In the genomic region with DNA sequence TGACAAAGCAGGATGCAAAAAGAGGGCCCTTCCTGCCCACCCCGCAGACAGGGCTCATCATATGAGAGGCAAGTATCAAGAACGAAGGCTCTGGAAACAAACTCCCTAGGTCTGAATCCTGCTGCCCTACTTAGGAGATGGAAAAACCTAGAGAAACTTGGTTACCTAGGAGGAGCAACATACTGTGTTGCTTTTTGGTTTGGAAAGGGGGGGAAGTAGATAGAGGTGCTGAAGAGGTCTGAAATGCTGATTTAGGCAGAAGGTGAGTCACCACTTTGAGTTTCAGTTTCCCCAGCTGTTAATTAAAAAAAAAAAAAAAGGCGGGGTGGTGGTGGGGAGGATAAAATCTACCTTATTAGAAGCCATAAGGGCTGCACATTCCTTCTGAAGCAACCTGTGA, we compare ENCODE assay signal across 8 cellular contexts. TPM values are rescaled to one million over a fixed set of nuclear protein-coding genes. Genes with fewer than 3 reads are reported as not detected.
DNase-seq lines count a peak whose midpoint lies in the region; ATAC-seq, FAIRE-seq and TF ChIP-seq lines count a peak whose summit lies in the region.

No MANE protein-coding gene starts in this region.

- H3K4me3 ChIP-seq in astrocyte of the cerebellum (ENCODE audit: low read depth, low read length): peak overlapping the region; percentile 85
- peak overlapping the region; percentile 81 to 96 for H3K4me3 ChIP-seq in mucosa of rectum (ENCODE audit: low read length in 2 of 2)

- in situ Hi-C loops in astrocyte of the cerebellum (cut with HindIII; ENCODE audit: low sequenced_read_pairs): no loop called here

- no peaks in the 10 kb centered on the region for H3K27me3 ChIP-seq in mucosa of rectum (ENCODE audit: control insufficient read depth in 2 of 2, insufficient read depth in 2 of 2, low read length in 2 of 2)

- H3K9ac ChIP-seq in mucosa of rectum (ENCODE audit: low read depth in 1 of 2, low read length in 2 of 2): peak overlapping the region; percentile 80 to 95

- DNase-seq in stimulated activated CD4-positive, alpha-beta T cell treated with anti-CD3 and anti-CD28 coated beads, Interleukin-4, amount 100 ng/mL, for 24 hours: peak; percentile 32
- no peak for DNase-seq in stimulated activated CD4-positive, alpha-beta T cell treated with anti-CD3 and anti-CD28 coated beads, Interleukin-12 subunit alpha, Interleukin-12 subunit beta, amount 100 ng/mL, for 4 hours
- DNase-seq in astrocyte of the cerebellum (ENCODE audit: low read depth): no peak
- no peak for DNase-seq in cerebellar nuclear complex (lab: John Stamatoyannopoulos, UW)
- no peak for DNase-seq in frontal cortex (ENCODE audit: low spot score in 2 of 2)
- DNase-seq in retina: no peak

- peaks cover 59 to 72% of the 10 kb centered on the region in 2 donors for H3K4me1 ChIP-seq in mucosa of rectum (ENCODE audit: control insufficient read depth in 2 of 2, insufficient read depth in 2 of 2, low read length in 2 of 2)

- no peak for TF ChIP-seq CTCF in astrocyte of the cerebellum (IDR thresholded peaks at IDR 0.05; ENCODE audit: low read depth, low read length, missing control alignments)

- FAIRE-seq in frontal cortex (lab: Jason Lieb, UNC): no peak

- peak; percentile 32 for ATAC-seq in HG03521 (IDR thresholded peaks at IDR 0.05; ENCODE audit: unreplicated experiment)

- no peaks in the 10 kb centered on the region for H3K36me3 ChIP-seq in mucosa of rectum (ENCODE audit: control insufficient read depth in 2 of 2, insufficient read depth in 2 of 2, low read length in 2 of 2)

- peak overlapping the region; percentile 91 to 94 for H3K27ac ChIP-seq in mucosa of rectum (ENCODE audit: low read depth in 2 of 2, low read length in 2 of 2)

- no peaks in the 10 kb centered on the region for H3K9me3 ChIP-seq in mucosa of rectum (ENCODE audit: control insufficient read depth in 2 of 2, low read length in 2 of 2)

RNA-seq across cellular contexts. Expression of a gene that starts 1.5 kb away (rescaled TPM):
- 27.3 TPM for total RNA-seq in frontal cortex
